ENCODE assay signal across 1 cellular context in the genomic region with DNA sequence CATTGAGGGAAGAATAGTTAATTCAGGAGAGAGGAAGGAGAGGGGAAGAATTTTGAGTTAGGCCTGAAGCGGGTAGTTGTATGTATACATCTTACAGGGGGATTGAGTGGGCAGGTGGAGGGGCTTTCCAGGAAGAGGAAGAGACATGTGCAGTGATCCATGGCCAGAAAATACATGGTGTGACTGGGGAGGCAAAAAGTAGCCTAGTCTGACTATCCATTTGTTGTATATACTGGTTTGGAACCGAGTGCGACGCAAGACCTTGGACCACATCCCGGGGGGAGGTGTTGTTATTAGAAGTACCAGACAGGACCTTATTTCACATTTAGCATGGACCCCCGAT.
TF ChIP-seq lines count a peak whose summit lies in the region.

No MANE protein-coding gene starts in this region.

TF ChIP-seq in GM12878, 131 proteins besides CTCF, POLR2A, EP300 and RAD21:
- no peak for TF ChIP-seq NBN (IDR thresholded peaks at IDR 0.05)
- TF ChIP-seq ASH2L (IDR thresholded peaks at IDR 0.05; ENCODE audit: borderline replicate concordance, low read depth), result no peak
- TF ChIP-seq RCOR1 (conservative IDR thresholded peaks at IDR 0.05; ENCODE audit: low read depth, low read length), result no peak
- TF ChIP-seq ESRRA (IDR thresholded peaks at IDR 0.05; ENCODE audit: low read length), result no peak
- TF ChIP-seq FOXM1 (IDR thresholded peaks at IDR 0.05; ENCODE audit: low read depth, low read length), result no peak
- no peak for TF ChIP-seq ZNF274 (IDR thresholded peaks at IDR 0.05; ENCODE audit: insufficient read depth, insufficient read length)
- TF ChIP-seq, protein P1, sequence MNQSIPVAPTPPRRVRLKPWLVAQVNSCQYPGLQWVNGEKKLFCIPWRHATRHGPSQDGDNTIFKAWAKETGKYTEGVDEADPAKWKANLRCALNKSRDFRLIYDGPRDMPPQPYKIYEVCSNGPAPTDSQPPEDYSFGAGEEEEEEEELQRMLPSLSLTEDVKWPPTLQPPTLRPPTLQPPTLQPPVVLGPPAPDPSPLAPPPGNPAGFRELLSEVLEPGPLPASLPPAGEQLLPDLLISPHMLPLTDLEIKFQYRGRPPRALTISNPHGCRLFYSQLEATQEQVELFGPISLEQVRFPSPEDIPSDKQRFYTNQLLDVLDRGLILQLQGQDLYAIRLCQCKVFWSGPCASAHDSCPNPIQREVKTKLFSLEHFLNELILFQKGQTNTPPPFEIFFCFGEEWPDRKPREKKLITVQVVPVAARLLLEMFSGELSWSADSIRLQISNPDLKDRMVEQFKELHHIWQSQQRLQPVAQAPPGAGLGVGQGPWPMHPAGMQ (IDR thresholded peaks at IDR 0.05; ENCODE audit: borderline replicate concordance), result no peak
- TF ChIP-seq, protein P2, sequence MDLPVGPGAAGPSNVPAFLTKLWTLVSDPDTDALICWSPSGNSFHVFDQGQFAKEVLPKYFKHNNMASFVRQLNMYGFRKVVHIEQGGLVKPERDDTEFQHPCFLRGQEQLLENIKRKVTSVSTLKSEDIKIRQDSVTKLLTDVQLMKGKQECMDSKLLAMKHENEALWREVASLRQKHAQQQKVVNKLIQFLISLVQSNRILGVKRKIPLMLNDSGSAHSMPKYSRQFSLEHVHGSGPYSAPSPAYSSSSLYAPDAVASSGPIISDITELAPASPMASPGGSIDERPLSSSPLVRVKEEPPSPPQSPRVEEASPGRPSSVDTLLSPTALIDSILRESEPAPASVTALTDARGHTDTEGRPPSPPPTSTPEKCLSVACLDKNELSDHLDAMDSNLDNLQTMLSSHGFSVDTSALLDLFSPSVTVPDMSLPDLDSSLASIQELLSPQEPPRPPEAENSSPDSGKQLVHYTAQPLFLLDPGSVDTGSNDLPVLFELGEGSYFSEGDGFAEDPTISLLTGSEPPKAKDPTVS (IDR thresholded peaks at IDR 0.05; ENCODE audit: low read depth, low read length), result no peak
- TF ChIP-seq BRCA1 (IDR thresholded peaks at IDR 0.05; ENCODE audit: low read depth, low read length), result no peak
- TF ChIP-seq MTA2 (IDR thresholded peaks at IDR 0.05; ENCODE audit: low read depth), result no peak
- no peak for TF ChIP-seq PAX8 (IDR thresholded peaks at IDR 0.05)
- no peak for TF ChIP-seq MTA3 (IDR thresholded peaks at IDR 0.05; ENCODE audit: borderline replicate concordance, low read length)
- TF ChIP-seq, protein P3, sequence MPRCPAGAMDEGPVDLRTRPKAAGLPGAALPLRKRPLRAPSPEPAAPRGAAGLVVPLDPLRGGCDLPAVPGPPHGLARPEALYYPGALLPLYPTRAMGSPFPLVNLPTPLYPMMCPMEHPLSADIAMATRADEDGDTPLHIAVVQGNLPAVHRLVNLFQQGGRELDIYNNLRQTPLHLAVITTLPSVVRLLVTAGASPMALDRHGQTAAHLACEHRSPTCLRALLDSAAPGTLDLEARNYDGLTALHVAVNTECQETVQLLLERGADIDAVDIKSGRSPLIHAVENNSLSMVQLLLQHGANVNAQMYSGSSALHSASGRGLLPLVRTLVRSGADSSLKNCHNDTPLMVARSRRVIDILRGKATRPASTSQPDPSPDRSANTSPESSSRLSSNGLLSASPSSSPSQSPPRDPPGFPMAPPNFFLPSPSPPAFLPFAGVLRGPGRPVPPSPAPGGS (IDR thresholded peaks at IDR 0.05; ENCODE audit: borderline replicate concordance, insufficient read depth, low read depth, low read length, poor library complexity, severe bottlenecking), result no peak
- TF ChIP-seq, protein P4, sequence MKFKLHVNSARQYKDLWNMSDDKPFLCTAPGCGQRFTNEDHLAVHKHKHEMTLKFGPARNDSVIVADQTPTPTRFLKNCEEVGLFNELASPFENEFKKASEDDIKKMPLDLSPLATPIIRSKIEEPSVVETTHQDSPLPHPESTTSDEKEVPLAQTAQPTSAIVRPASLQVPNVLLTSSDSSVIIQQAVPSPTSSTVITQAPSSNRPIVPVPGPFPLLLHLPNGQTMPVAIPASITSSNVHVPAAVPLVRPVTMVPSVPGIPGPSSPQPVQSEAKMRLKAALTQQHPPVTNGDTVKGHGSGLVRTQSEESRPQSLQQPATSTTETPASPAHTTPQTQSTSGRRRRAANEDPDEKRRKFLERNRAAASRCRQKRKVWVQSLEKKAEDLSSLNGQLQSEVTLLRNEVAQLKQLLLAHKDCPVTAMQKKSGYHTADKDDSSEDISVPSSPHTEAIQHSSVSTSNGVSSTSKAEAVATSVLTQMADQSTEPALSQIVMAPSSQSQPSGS (IDR thresholded peaks at IDR 0.05; ENCODE audit: low read length), result no peak
